In the genomic region with DNA sequence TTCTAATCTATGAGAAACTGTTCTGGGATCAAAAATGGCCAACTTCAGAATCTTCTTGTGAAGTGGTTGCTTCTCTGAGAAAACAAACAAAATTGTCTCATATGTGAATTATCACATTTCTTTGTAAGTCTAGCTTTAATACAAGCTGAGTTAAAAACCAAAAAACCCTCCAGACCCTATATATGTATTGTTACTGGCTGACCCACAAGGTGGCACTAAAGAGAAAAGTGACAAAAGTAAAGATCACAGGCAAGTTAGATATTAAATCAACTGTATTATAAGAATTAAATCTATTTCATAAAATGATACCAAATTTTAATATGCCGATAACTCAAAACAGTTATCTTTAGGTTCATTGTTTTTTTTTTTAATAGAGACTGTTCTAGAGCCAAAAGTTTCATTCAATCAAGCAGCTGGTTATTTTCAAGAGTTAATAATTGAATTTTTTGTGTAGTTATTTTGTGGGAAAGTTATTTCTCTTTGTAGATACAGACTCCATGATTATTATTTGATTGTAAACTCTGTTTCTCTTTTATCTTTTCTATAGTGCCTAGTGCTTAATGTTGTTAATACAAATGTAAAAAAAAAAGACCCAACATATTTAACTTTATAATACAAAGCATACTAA, we compare ENCODE assay signal across 10 cellular contexts. TPM values are rescaled to one million over a fixed set of nuclear protein-coding genes. Genes with fewer than 3 reads are reported as not detected.
DNase-seq lines count a peak whose midpoint lies in the region; ATAC-seq and TF ChIP-seq lines count a peak whose summit lies in the region.
"Had no signal": no experiment of that assay in that cellular context is flagged by ENCODE, and none has a peak within 500 bp of the region (broad histone marks: within the 10 kb centered on the region; RNA-seq: fewer than 3 reads in every experiment).

No MANE protein-coding gene starts in this region.

- H3K4me3 ChIP-seq in heart right ventricle (no peak overlapping the region), OCI-LY3 (ENCODE audit: low read length) (no peak overlapping the region), fibroblast of mammary gland (ENCODE audit: control insufficient read depth, low read depth, low read length) (no peak overlapping the region), upper lobe of right lung (no peak overlapping the region)
- H3K4me3 ChIP-seq: lung had no signal

- no peaks in the 10 kb centered on the region for H4K20me1 ChIP-seq in OCI-LY3 (ENCODE audit: insufficient read depth, low read length)

- H3K4me1 ChIP-seq in heart right ventricle (no peaks in the 10 kb centered on the region), OCI-LY3 (ENCODE audit: low read length) (no peaks in the 10 kb centered on the region), upper lobe of right lung (no peaks in the 10 kb centered on the region)

- no peak overlapping the region for H3K4me2 ChIP-seq in OCI-LY3 (ENCODE audit: low read length)

- H3K27ac ChIP-seq in heart right ventricle (no peak overlapping the region), OCI-LY3 (ENCODE audit: low read length) (no peak overlapping the region), upper lobe of right lung (no peak overlapping the region)

- intact Hi-C loops in heart right ventricle (cut with DNase I): no loop called here
- intact Hi-C loops in left cardiac atrium (cut with DNase I): no loop called here
- intact Hi-C loops in upper lobe of right lung (cut with DNase I): no loop called here

- H3K79me2 ChIP-seq in OCI-LY3 (ENCODE audit: low read length): no peaks in the 10 kb centered on the region

- H3K36me3 ChIP-seq in heart right ventricle (no peaks in the 10 kb centered on the region), OCI-LY3 (replicated peaks; ENCODE audit: low read depth, low read length) (no peaks in the 10 kb centered on the region), upper lobe of right lung (no peaks in the 10 kb centered on the region)

- no peak overlapping the region for H2AFZ ChIP-seq in OCI-LY3 (ENCODE audit: low read depth, low read length)

- 39 to 53% methylated on average over 1 of the region's 1 CpG for WGBS in heart right ventricle, 2 donors

- DNase-seq in heart right ventricle (no peak), left cardiac atrium (no peak), fibroblast of mammary gland (ENCODE audit: low read depth) (peak; percentile 16), upper lobe of right lung (no peak)
- no peak for DNase-seq in stimulated activated CD4-positive, alpha-beta T cell treated with anti-CD3 and anti-CD28 coated beads, Interleukin-12 subunit alpha, Interleukin-12 subunit beta, amount 100 ng/mL, for 4 hours
- DNase-seq: GF-D8 had no signal

- no peak overlapping the region for H3K9ac ChIP-seq in OCI-LY3 (ENCODE audit: low read length)

- ATAC-seq in heart right ventricle: no peak
- ATAC-seq in left cardiac atrium: no peak
- ATAC-seq in upper lobe of right lung: no peak
- no peak for ATAC-seq in activated CD4-positive, CD25-positive, alpha-beta regulatory T cell treated with anti-CD3 and anti-CD28 coated beads, Interleukin-2, amount 50 U/mL, for 24 hours
- ATAC-seq in HG03280 (IDR thresholded peaks at IDR 0.05; ENCODE audit: unreplicated experiment): no peak

- no peaks in the 10 kb centered on the region for H3K9me3 ChIP-seq in heart right ventricle
- no peaks in the 10 kb centered on the region for H3K9me3 ChIP-seq in OCI-LY3 (ENCODE audit: insufficient read depth, low read length)
- H3K9me3 ChIP-seq in upper lobe of right lung: no peaks in the 10 kb centered on the region

- H3K27me3 ChIP-seq in heart right ventricle (peaks cover 0 to 22% (median 12%) of the 10 kb centered on the region in 7 donors), OCI-LY3 (ENCODE audit: low read depth, low read length) (no peaks in the 10 kb centered on the region), upper lobe of right lung (no peaks in the 10 kb centered on the region)

- TF ChIP-seq CTCF in heart right ventricle (IDR thresholded peaks at IDR 0.05) (peak in 6 of 9 donors; percentile 14 to 40 (median 29)), OCI-LY3 (IDR thresholded peaks at IDR 0.05; ENCODE audit: low read depth, low read length) (peak; percentile 65), fibroblast of mammary gland (conservative IDR thresholded peaks at IDR 0.05; ENCODE audit: control insufficient read depth, insufficient read depth, low read depth, low read length) (peak; percentile 36), upper lobe of right lung (IDR thresholded peaks at IDR 0.05) (peak; percentile 38)

RNA-seq across cellular contexts. Expression of gene TRHDE, which starts 7.5 kb away (rescaled TPM):
- under 1 TPM; 0.12 to 0.97 (median 0.51) TPM for total RNA-seq in heart right ventricle
- polyA plus RNA-seq in heart right ventricle: under 1 TPM; 0.10 to 0.15 TPM
- total RNA-seq in left cardiac atrium: 1 to 10 TPM; 3.7 to 6.2 TPM
- 7.3 TPM for total RNA-seq in upper lobe of right lung
